8 cellular contexts compared by ENCODE assay signal in the genomic region with DNA sequence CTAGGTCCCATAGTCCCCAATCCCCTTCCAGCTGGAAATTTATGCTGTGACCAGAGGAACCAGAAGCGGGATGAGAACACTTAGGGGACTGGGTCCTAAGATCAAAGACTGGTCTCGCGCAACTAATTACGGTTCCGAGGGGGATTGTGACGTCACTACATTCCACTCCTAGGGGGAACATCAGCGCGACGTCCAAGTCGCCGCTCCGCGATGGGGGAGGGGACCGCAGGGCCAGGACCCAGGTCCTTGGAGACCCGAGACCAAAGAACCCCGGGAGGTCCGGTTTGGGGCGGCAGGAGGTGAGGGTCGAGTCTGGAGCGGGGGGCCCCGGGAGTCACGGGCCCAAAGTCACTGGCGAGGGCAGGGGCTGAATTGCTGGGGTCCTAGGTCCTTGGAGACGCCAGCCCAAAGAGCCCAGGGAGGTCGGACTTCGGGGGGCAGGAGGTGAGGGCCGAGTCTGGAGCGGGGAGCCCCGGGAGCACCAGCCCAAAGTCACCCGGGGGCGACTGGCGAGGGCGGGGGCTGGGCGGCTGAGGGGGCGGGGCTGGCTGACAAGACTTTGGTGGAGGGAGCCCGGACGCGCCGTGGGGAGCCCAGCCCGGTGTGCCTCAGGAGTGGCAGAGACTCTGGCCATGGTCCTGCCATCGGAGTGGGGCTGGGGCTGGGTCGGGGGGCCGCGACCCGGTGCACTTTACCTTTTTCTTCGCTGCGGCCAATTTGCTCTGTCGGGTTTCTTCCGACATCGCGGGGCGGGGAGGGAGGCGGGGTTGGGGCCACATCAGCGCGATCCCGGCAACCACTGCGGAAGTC. TPM values are rescaled to one million over a fixed set of nuclear protein-coding genes. Genes with fewer than 3 reads are reported as not detected.
DNase-seq lines count a peak whose midpoint lies in the region; ATAC-seq and TF ChIP-seq lines count a peak whose summit lies in the region.

A gene with protein sequence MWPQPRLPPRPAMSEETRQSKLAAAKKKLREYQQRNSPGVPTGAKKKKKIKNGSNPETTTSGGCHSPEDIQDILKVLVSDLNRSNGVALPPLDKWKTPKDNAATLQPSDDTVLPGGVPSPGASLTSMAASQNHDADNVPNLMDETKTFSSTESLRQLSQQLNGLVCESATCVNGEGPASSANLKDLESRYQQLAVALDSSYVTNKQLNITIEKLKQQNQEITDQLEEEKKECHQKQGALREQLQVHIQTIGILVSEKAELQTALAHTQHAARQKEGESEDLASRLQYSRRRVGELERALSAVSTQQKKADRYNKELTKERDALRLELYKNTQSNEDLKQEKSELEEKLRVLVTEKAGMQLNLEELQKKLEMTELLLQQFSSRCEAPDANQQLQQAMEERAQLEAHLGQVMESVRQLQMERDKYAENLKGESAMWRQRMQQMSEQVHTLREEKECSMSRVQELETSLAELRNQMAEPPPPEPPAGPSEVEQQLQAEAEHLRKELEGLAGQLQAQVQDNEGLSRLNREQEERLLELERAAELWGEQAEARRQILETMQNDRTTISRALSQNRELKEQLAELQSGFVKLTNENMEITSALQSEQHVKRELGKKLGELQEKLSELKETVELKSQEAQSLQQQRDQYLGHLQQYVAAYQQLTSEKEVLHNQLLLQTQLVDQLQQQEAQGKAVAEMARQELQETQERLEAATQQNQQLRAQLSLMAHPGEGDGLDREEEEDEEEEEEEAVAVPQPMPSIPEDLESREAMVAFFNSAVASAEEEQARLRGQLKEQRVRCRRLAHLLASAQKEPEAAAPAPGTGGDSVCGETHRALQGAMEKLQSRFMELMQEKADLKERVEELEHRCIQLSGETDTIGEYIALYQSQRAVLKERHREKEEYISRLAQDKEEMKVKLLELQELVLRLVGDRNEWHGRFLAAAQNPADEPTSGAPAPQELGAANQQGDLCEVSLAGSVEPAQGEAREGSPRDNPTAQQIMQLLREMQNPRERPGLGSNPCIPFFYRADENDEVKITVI (minus strand): TSS at position 810 of the 810 bp plus-strand sequence. CDS start 31 bp downstream, at position 779.

- peak within 1 kb of the TSS; percentile 75 to 94 (median 84) for H3K4me3 ChIP-seq in Peyer's patch
- H3K4me3 ChIP-seq in right lobe of liver = peak within 1 kb of the TSS; percentile 89 to 96 (median 94)
- H3K4me3 ChIP-seq in suprapubic skin = peak within 1 kb of the TSS; percentile 82

- DNase-seq in AG20443 (ENCODE audit: low spot score) (peak; percentile 83), Peyer's patch (peak in 1 of 3 donors; percentile 99), dermis microvascular lymphatic vessel endothelial cell (ENCODE audit: low read depth in 2 of 2) (peak; percentile 43 to 66), right lobe of liver (no peak), suprapubic skin (ENCODE audit: low spot score in 2 of 2) (no peak), SKM-1 (lab: John Stamatoyannopoulos, UW; ENCODE audit: unreplicated experiment) (no peak)

- TF ChIP-seq CTCF in Peyer's patch (IDR thresholded peaks at IDR 0.05) (no peak), right lobe of liver (IDR thresholded peaks at IDR 0.05) (no peak), suprapubic skin (IDR thresholded peaks at IDR 0.05) (no peak)

- under 1% methylated on average over 15 of the region's 57 CpGs for WGBS in right lobe of liver (ENCODE audit: insufficient coverage, low coverage, low lambda C conversion rate, missing lambda C conversion rate)
- WGBS in suprapubic skin = 0% methylated on average over 24 of the region's 57 CpGs

- ATAC-seq in GM18508 (IDR thresholded peaks at IDR 0.05; ENCODE audit: insufficient read depth, unreplicated experiment) = peak; percentile 24
- ATAC-seq in HG02884 (IDR thresholded peaks at IDR 0.05; ENCODE audit: unreplicated experiment) = peak; percentile 42
- peak; percentile 58 to 69 (median 64) for ATAC-seq in right lobe of liver

- TF ChIP-seq EP300 in suprapubic skin (IDR thresholded peaks at IDR 0.05) = no peak

- H3K4me1 ChIP-seq in Peyer's patch (peaks cover 0 to 26% (median 5%) of the 10 kb centered on the region in 4 donors), right lobe of liver (peaks cover 0 to 19% (median 4%) of the 10 kb centered on the region in 4 donors), suprapubic skin (peaks cover 43% of the 10 kb centered on the region)

- H3K36me3 ChIP-seq in Peyer's patch (peaks cover 0 to 27% (median 0%) of the 10 kb centered on the region in 3 donors), right lobe of liver (peaks cover 0 to 26% (median 8%) of the 10 kb centered on the region in 4 donors), suprapubic skin (peaks cover 17% of the 10 kb centered on the region)

- intact Hi-C loops in right lobe of liver (cut with DNase I) = no loop called here

- H3K27me3 ChIP-seq in Peyer's patch (no peaks in the 10 kb centered on the region), right lobe of liver (no peaks in the 10 kb centered on the region), suprapubic skin (no peaks in the 10 kb centered on the region)

- no peaks in the 10 kb centered on the region for H3K9me3 ChIP-seq in Peyer's patch
- H3K9me3 ChIP-seq in right lobe of liver = no peaks in the 10 kb centered on the region
- H3K9me3 ChIP-seq in suprapubic skin = no peaks in the 10 kb centered on the region

- H3K27ac ChIP-seq in Peyer's patch = peak within 1 kb of the TSS; percentile 82 to 94 (median 90)
- H3K27ac ChIP-seq in right lobe of liver = peak within 1 kb of the TSS; percentile 74 to 83 (median 79)
- H3K27ac ChIP-seq in suprapubic skin = peak within 1 kb of the TSS; percentile 89

- TF ChIP-seq POLR2A in Peyer's patch (IDR thresholded peaks at IDR 0.05) = no peak
- TF ChIP-seq POLR2A in right lobe of liver (IDR thresholded peaks at IDR 0.05) = no peak
- TF ChIP-seq POLR2A in suprapubic skin (IDR thresholded peaks at IDR 0.05) = no peak

RNA-seq across cellular contexts. Expression of the gene that starts here (rescaled TPM):
- total RNA-seq in Peyer's patch (10 to 100 TPM; 45.7 to 96.7 (median 92.5) TPM), dermis microvascular lymphatic vessel endothelial cell (34.7 and 40.7 TPM in 2 replicates), right lobe of liver (10 to 100 TPM; 25.0 to 53.0 (median 35.5) TPM), suprapubic skin (100 to 1,000 TPM in 2 of 4 donors, 10 to 100 TPM in 2; 83.5 to 131 (median 99.0) TPM)

Comparison
In these comparisons a context has a peak if more than half of its experiments do, and no peak if none do; other contexts are left out.
1. DNase-seq: peak in AG20443 (single experiment) and dermis microvascular lymphatic vessel endothelial cell (2 of 2); none in right lobe of liver (0 of 3), suprapubic skin (0 of 2) and SKM-1 (single experiment).
2. Peak in every context shown above with its lines, with median percentiles within 50 percentile points of each other: ATAC-seq, H3K27ac ChIP-seq and H3K4me3 ChIP-seq.